In genomic region chrX:110409925-110410324, GRCh38 we compare ENCODE assay signal across 15 cellular contexts. TPM values are rescaled to one million over a fixed set of nuclear protein-coding genes. Genes with fewer than 3 reads are reported as not detected.
DNase-seq lines count a peak whose midpoint lies in the region; ATAC-seq, FAIRE-seq and TF ChIP-seq lines count a peak whose summit lies in the region.
"Had no signal": no experiment of that assay in that cellular context is flagged by ENCODE, and none has a peak within 500 bp of the region (broad histone marks: within the 10 kb centered on the region; RNA-seq: fewer than 3 reads in every experiment).

No MANE protein-coding gene starts in this region.

- no peak for TF ChIP-seq POLR2A in endothelial cell of umbilical vein (IDR thresholded peaks at IDR 0.05; ENCODE audit: low read depth, low read length)

- peak; percentile 17 to 37 for DNase-seq in activated CD4-positive, alpha-beta T cell treated with anti-CD3 and anti-CD28 coated beads, Interleukin-2, amount 50 U/mL, for 48 hours
- no peak for DNase-seq in activated CD4-positive, alpha-beta T cell treated with anti-CD3 and anti-CD28 coated beads, Interleukin-2, amount 10 ng/mL, durations not matched to agents 7 days and 5 days
- DNase-seq in PC-3: peak; percentile 80
- DNase-seq in endothelial cell of umbilical vein (ENCODE audit: low read depth, low spot score): peak; percentile 41
- peak; percentile 36 for DNase-seq in stimulated activated CD4-positive, alpha-beta T cell treated with anti-CD3 and anti-CD28 coated beads, Interleukin-1b, Interleukin-23, amount 100 ng/mL, for 48 hours
- no peak for DNase-seq in BE2C
- DNase-seq: AML-193, left ventricle myocardium inferior, NCI-H1694, occipital lobe, upper lobe of left lung, WERI-Rb-1 had no signal

- H3K9me3 ChIP-seq in PC-3 (ENCODE audit: low read length) (no peaks in the 10 kb centered on the region), endothelial cell of umbilical vein (replicated peaks; ENCODE audit: control insufficient read depth, insufficient read depth, low read length) (no peaks in the 10 kb centered on the region), BE2C (no peaks in the 10 kb centered on the region)
- H3K9me3 ChIP-seq: left ventricle myocardium inferior, upper lobe of left lung had no signal

- H3K79me2 ChIP-seq in PC-3 (ENCODE audit: low read length): no peaks in the 10 kb centered on the region
- H3K79me2 ChIP-seq in endothelial cell of umbilical vein (ENCODE audit: control insufficient read depth, insufficient read depth, low read length): no peaks in the 10 kb centered on the region

- POLR2A ChIA-PET in activated CD4-positive, alpha-beta T cell treated with anti-CD3 and anti-CD28 coated beads, Interleukin-2, amount 10 ng/mL, durations not matched to agents 7 days and 5 days (lab: Charles Lee): no interaction called here
- POLR2A ChIA-PET in PC-3 (lab: Charles Lee; ENCODE audit: unreplicated experiment): interaction anchor here (0.7 kb wide), 1 partner anchor 151 kb away, joined by 5 read pairs; no protein-coding TSS in a partner anchor
- POLR2A ChIA-PET in endothelial cell of umbilical vein (lab: Charles Lee): no interaction called here

- H3K4me2 ChIP-seq in PC-3 (ENCODE audit: low read length) (peak overlapping the region; percentile 64), endothelial cell of umbilical vein (ENCODE audit: insufficient read depth, low read length) (no peak overlapping the region)

- no peaks in the 10 kb centered on the region for H3K27me3 Mint-ChIP-seq in activated CD4-positive, alpha-beta T cell treated with anti-CD3 and anti-CD28 coated beads, Interleukin-2, amount 10 ng/mL, durations not matched to agents 7 days and 5 days

- no peaks in the 10 kb centered on the region for H3F3A ChIP-seq in PC-3 (ENCODE audit: low read length, unreplicated experiment)

- no peaks in the 10 kb centered on the region for H4K20me1 ChIP-seq in PC-3 (ENCODE audit: low read length)
- H4K20me1 ChIP-seq in endothelial cell of umbilical vein (replicated peaks; ENCODE audit: control insufficient read depth, extremely low read depth, insufficient read depth, low read length): no peaks in the 10 kb centered on the region

- no peak overlapping the region for H3K27ac Mint-ChIP-seq in activated CD4-positive, alpha-beta T cell treated with anti-CD3 and anti-CD28 coated beads, Interleukin-2, amount 10 ng/mL, durations not matched to agents 7 days and 5 days

- peaks cover 50% of the 10 kb centered on the region for H3K4me1 ChIP-seq in PC-3 (ENCODE audit: insufficient read depth, low read length)
- peaks cover 7% of the 10 kb centered on the region for H3K4me1 ChIP-seq in endothelial cell of umbilical vein (ENCODE audit: control insufficient read depth, extremely low read depth, insufficient read depth, low read length)
- H3K4me1 ChIP-seq in BE2C: no peaks in the 10 kb centered on the region

- peak; percentile 92 for FAIRE-seq in endothelial cell of umbilical vein (lab: Jason Lieb, UNC)
- FAIRE-seq: endometrium had no signal

- H3K9ac ChIP-seq in PC-3 (ENCODE audit: low read length): peak overlapping the region; percentile 29; the same call in 1 of the 2 replicates
- H3K9ac ChIP-seq in endothelial cell of umbilical vein (replicated peaks; ENCODE audit: extremely low read depth, insufficient read depth, low read length): no peak overlapping the region

- H3K27me3 ChIP-seq in PC-3 (ENCODE audit: low read length): no peaks in the 10 kb centered on the region
- no peaks in the 10 kb centered on the region for H3K27me3 ChIP-seq in endothelial cell of umbilical vein (ENCODE audit: control insufficient read depth in 2 of 2, insufficient read depth in 2 of 2, low read length in 2 of 2)
- H3K27me3 ChIP-seq in BE2C: no peaks in the 10 kb centered on the region
- H3K27me3 ChIP-seq: upper lobe of left lung had no signal

- H3K36me3 ChIP-seq in PC-3 (ENCODE audit: low read depth, low read length) (no peaks in the 10 kb centered on the region), endothelial cell of umbilical vein (ENCODE audit: control insufficient read depth in 2 of 2, extremely low read depth in 1 of 2, insufficient read depth in 2 of 2, low read length in 2 of 2) (no peaks in the 10 kb centered on the region), BE2C (no peaks in the 10 kb centered on the region)
- H3K36me3 ChIP-seq: left ventricle myocardium inferior, upper lobe of left lung, WERI-Rb-1 had no signal

- TF ChIP-seq CTCF in PC-3 (conservative IDR thresholded peaks at IDR 0.05; ENCODE audit: low read depth, low read length) (no peak), endothelial cell of umbilical vein (IDR thresholded peaks at IDR 0.05; ENCODE audit: extremely low read depth in 1 of 2, insufficient read depth in 1 of 2, low read depth in 1 of 2, low read length in 2 of 2) (no peak), BE2C (IDR thresholded peaks at IDR 0.05; ENCODE audit: low read depth, low read length) (no peak)

- BruUV-seq in PC-3 (replicated peaks; lab: Mats Ljungman, UMichigan) (no TSS peak), endothelial cell of umbilical vein (replicated peaks; lab: Mats Ljungman, UMichigan) (no TSS peak)

- no peak overlapping the region for H3K4me3 Mint-ChIP-seq in activated CD4-positive, alpha-beta T cell treated with anti-CD3 and anti-CD28 coated beads, Interleukin-2, amount 10 ng/mL, durations not matched to agents 7 days and 5 days

- CTCF ChIA-PET in activated CD4-positive, alpha-beta T cell treated with anti-CD3 and anti-CD28 coated beads, Interleukin-2, amount 10 ng/mL, durations not matched to agents 7 days and 5 days (lab: Charles Lee): interaction anchor here (0.6 to 6.2 kb wide), 4 partner anchors 15 to 263 kb away, joined by 3 to 48 read pairs (median 5); no protein-coding TSS in a partner anchor
- CTCF ChIA-PET in PC-3 (lab: Charles Lee) (interaction anchor here (1.0 kb wide), 1 partner anchor 263 kb away, joined by 3 read pairs; no protein-coding TSS in a partner anchor), endothelial cell of umbilical vein (lab: Charles Lee) (interaction anchor here (1.3 to 11.3 kb wide), 4 partner anchors 14 to 264 kb away, joined by 3 to 286 read pairs (median 46); no protein-coding TSS in a partner anchor)

- no peaks in the 10 kb centered on the region for H3K36me3 Mint-ChIP-seq in activated CD4-positive, alpha-beta T cell treated with anti-CD3 and anti-CD28 coated beads, Interleukin-2, amount 10 ng/mL, durations not matched to agents 7 days and 5 days (ENCODE audit: low read depth)

- dilution Hi-C loops in endothelial cell of umbilical vein (cut with MboI; ENCODE audit: extremely low pct_ligation_motif_present, low sequenced_read_pairs): loop anchor here (10.0 kb wide), 1 partner anchor 255 kb away; no protein-coding TSS in a partner anchor

- peak overlapping the region; percentile 41; the same call in 1 of the 2 replicates for H2AFZ ChIP-seq in PC-3 (ENCODE audit: low read length)
- no peak overlapping the region for H2AFZ ChIP-seq in endothelial cell of umbilical vein (ENCODE audit: low read depth, low read length)

- H3K4me3 ChIP-seq in PC-3 (ENCODE audit: low read length): no peak overlapping the region
- no peak overlapping the region for H3K4me3 ChIP-seq in endothelial cell of umbilical vein (replicated peaks in 1 of 3; ENCODE audit: insufficient read depth in 1 of 3, low read depth in 1 of 3, low read length in 3 of 3)
- H3K4me3 ChIP-seq in BE2C (ENCODE audit: low read depth, low read length): no peak overlapping the region
- H3K4me3 ChIP-seq: left ventricle myocardium inferior, upper lobe of left lung had no signal

- intact Hi-C loops in PC-3 (cut with micrococcal nuclease) (loop anchor here (2.0 to 10.0 kb wide), 3 partner anchors 87 to 495 kb away; partner anchors contain the start of gene TMEM164), endothelial cell of umbilical vein (cut with micrococcal nuclease) (loop anchor here (2.0 kb wide), 1 partner anchor 91 kb away; the partner anchor contains the start of gene AMMECR1)

- H3K4me1 Mint-ChIP-seq in activated CD4-positive, alpha-beta T cell treated with anti-CD3 and anti-CD28 coated beads, Interleukin-2, amount 10 ng/mL, durations not matched to agents 7 days and 5 days: peaks cover 3% of the 10 kb centered on the region

- H3K27ac ChIP-seq in PC-3 (ENCODE audit: low read length) (peak overlapping the region; percentile 67), endothelial cell of umbilical vein (ENCODE audit: insufficient read depth, low read depth, low read length) (peak overlapping the region; percentile 24)
- H3K27ac ChIP-seq: left ventricle myocardium inferior, upper lobe of left lung, WERI-Rb-1 had no signal

- H3K9me2 ChIP-seq in PC-3 (replicated peaks; ENCODE audit: low read length): no peaks in the 10 kb centered on the region

- ATAC-seq in PC-3 (peak; percentile 61), GM19452 (IDR thresholded peaks at IDR 0.05; ENCODE audit: unreplicated experiment) (no peak), HG02642 (IDR thresholded peaks at IDR 0.05; ENCODE audit: poor library complexity, unreplicated experiment) (no peak)

- H3K9me3 Mint-ChIP-seq in activated CD4-positive, alpha-beta T cell treated with anti-CD3 and anti-CD28 coated beads, Interleukin-2, amount 10 ng/mL, durations not matched to agents 7 days and 5 days: no peaks in the 10 kb centered on the region

- no peaks in the 10 kb centered on the region for H3K9me1 ChIP-seq in endothelial cell of umbilical vein (replicated peaks; ENCODE audit: control insufficient read depth, extremely low read depth, insufficient read depth, low read length)

TF ChIP-seq in endothelial cell of umbilical vein, 7 proteins besides CTCF, POLR2A, EP300 and RAD21:
- TF ChIP-seq JUN (IDR thresholded peaks at IDR 0.05; ENCODE audit: borderline replicate concordance, insufficient read depth, insufficient read length, low read depth) (peak; percentile 44), GATA2 (IDR thresholded peaks at IDR 0.05; ENCODE audit: insufficient read depth, insufficient read length, low read depth, low read length) (no peak), FOS (IDR thresholded peaks at IDR 0.05; ENCODE audit: borderline replicate concordance, insufficient read depth, low read length) (peak; percentile 89)

RNA-seq across cellular contexts. Expression of gene RTL9, which starts 51.3 kb away (rescaled TPM):
- total RNA-seq in activated CD4-positive, alpha-beta T cell treated with anti-CD3 and anti-CD28 coated beads, Interleukin-2, amount 10 ng/mL, durations not matched to agents 7 days and 5 days: not detected
- 0.23 and 0.29 TPM in 2 replicates for total RNA-seq in PC-3 (2014; rRNA removed)
- total RNA-seq in endothelial cell of umbilical vein: not detected in 2 replicates
- not detected in 2 replicates for polyA plus RNA-seq in endothelial cell of umbilical vein
- not detected in 2 replicates for polyA plus RNA-seq in endothelial cell of umbilical vein (2011; cell fraction: cytosol; rRNA removed)
- not detected in 2 replicates for polyA plus RNA-seq in endothelial cell of umbilical vein (2011; cell fraction: nucleus; rRNA removed)
- not detected in 2 replicates for polyA plus RNA-seq in endothelial cell of umbilical vein (2012)
- polyA minus RNA-seq in endothelial cell of umbilical vein: not detected in 2 replicates
- polyA minus RNA-seq in endothelial cell of umbilical vein (2011; cell fraction: cytosol; rRNA and poly(A)+ RNA removed): not detected
- not detected in 2 replicates for polyA minus RNA-seq in endothelial cell of umbilical vein (2011; cell fraction: nucleus; rRNA and poly(A)+ RNA removed)
- 0.14 TPM for polyA plus RNA-seq in BE2C (2012; ENCODE audit: insufficient read depth, insufficient read length, low read depth)

Comparison
In these comparisons a context has a peak if more than half of its experiments do, and no peak if none do; other contexts are left out.
1. DNase-seq: peak in activated CD4-positive, alpha-beta T cell treated with anti-CD3 and anti-CD28 coated beads, Interleukin-2, amount 50 U/mL, for 48 hours (2 of 2), PC-3 (single experiment), endothelial cell of umbilical vein (single experiment) and stimulated activated CD4-positive, alpha-beta T cell treated with anti-CD3 and anti-CD28 coated beads, Interleukin-1b, Interleukin-23, amount 100 ng/mL, for 48 hours (single experiment); none in activated CD4-positive, alpha-beta T cell treated with anti-CD3 and anti-CD28 coated beads, Interleukin-2, amount 10 ng/mL, durations not matched to agents 7 days and 5 days (single experiment) and BE2C (single experiment).